ENCODE assay signal across 20 cellular contexts in the genomic region with DNA sequence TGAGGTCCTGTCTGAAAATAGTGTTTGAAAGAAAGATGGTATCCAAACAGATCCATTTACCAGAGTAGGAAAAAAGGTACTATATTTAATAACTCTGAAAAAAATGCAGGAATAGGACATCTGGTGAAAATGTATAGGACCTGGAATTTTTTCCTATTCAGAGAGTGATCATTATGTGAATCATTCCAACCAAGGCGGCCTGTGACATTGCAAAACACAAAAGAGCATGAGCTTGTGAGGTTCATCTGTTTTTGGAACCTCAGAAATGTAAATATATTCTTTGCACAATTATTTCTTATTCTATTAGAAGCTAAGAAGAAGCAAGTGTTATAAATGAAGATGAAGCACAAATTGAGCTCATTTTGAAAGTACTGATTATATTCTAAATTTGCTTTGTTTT. TPM values are rescaled to one million over a fixed set of nuclear protein-coding genes. Genes with fewer than 3 reads are reported as not detected.
"Had no signal": no experiment of that assay in that cellular context is flagged by ENCODE, and none has a peak within 500 bp of the region (broad histone marks: within the 10 kb centered on the region; RNA-seq: fewer than 3 reads in every experiment).

No MANE protein-coding gene starts in this region.

- H3K27me3 ChIP-seq: body of pancreas, esophagus muscularis mucosa, hepatocyte, pancreas, testis had no signal

- H3K4me3 ChIP-seq: body of pancreas, dorsolateral prefrontal cortex, esophagus muscularis mucosa, hepatocyte, pancreas, testis had no signal

- H3K4me1 ChIP-seq: testis had no signal

- H3K9me3 ChIP-seq: body of pancreas, pancreas, testis had no signal

- FAIRE-seq: endometrium had no signal

- DNase-seq: activated CD4-positive, alpha-beta T cell treated with anti-CD3 and anti-CD28 coated beads for 4 hours; activated CD8-positive, alpha-beta T cell treated with anti-CD3 and anti-CD28 coated beads for 36 hours; activated naive CD4-positive, alpha-beta T cell treated with anti-CD3 and anti-CD28 coated beads for 36 hours; amniotic stem cell; body of pancreas; cerebellar nuclear complex; dorsolateral prefrontal cortex; kidney glomerular epithelial cell; pancreas; stimulated activated CD4-positive, alpha-beta T cell treated with anti-CD3 and anti-CD28 coated beads, Interleukin-4, amount 100 ng/mL, for 1 hour; testis; WERI-Rb-1 had no signal

- H3K36me3 ChIP-seq: esophagus muscularis mucosa, pancreas, WERI-Rb-1 had no signal

RNA-seq across cellular contexts. Expression of a gene that starts 2.0 kb away (rescaled TPM):
- total RNA-seq: activated CD8-positive, alpha-beta T cell treated with anti-CD3 and anti-CD28 coated beads for 36 hours; activated naive CD4-positive, alpha-beta T cell treated with anti-CD3 and anti-CD28 coated beads for 36 hours; activated T-helper 1 cell treated with anti-CD3 and anti-CD28 coated beads, Interleukin-12 subunit alpha, Interleukin-12 subunit beta, Interleukin-2, Interleukin-4 antibody, amounts not matched to agents 30 ng/mL and 10 ng/mL and 1 ng/mL, durations not matched to agents 14 hours and 24 hours and 36 hours; body of pancreas; esophagus muscularis mucosa; hepatocyte; liver; neural crest cell; pancreas; renal cortical epithelial cell; ureter had no signal
